In genomic region chr15:67845974-67846373, GRCh38 we compare ENCODE assay signal across 30 cellular contexts. TPM values are rescaled to one million over a fixed set of nuclear protein-coding genes. Genes with fewer than 3 reads are reported as not detected.
"Had no signal": no experiment of that assay in that cellular context is flagged by ENCODE, and none has a peak within 500 bp of the region (broad histone marks: within the 10 kb centered on the region; RNA-seq: fewer than 3 reads in every experiment).

No MANE protein-coding gene starts in this region.

- H3K27ac ChIP-seq: hepatocyte, lower lobe of right lung, ovary, right atrium auricular region, right lobe of liver, suprapubic skin, thoracic aorta, tibial artery, upper lobe of right lung had no signal

- H2AFZ ChIP-seq: hepatocyte had no signal

- H3K36me3 Mint-ChIP-seq: naive thymus-derived CD8-positive, alpha-beta T cell; stimulated activated naive B cell treated with anti-CD40 and anti-IgM and Interleukin-4, amounts not matched to agents 10 μg/mL and 1 μg/mL and 100 μg/mL, for 72 hours had no signal

- H3K9me3 Mint-ChIP-seq: naive thymus-derived CD8-positive, alpha-beta T cell; stimulated activated naive B cell treated with anti-CD40 and anti-IgM and Interleukin-4, amounts not matched to agents 10 μg/mL and 1 μg/mL and 100 μg/mL, for 72 hours; stimulated activated naive CD8-positive, alpha-beta T cell treated with anti-CD3 and anti-CD28 coated beads, Interleukin-15, Interleukin-2, amounts not matched to agents 100 ng/mL and 50 ng/mL, for 24 hours had no signal

- DNase-seq: islet precursor cell; left ventricle myocardium superior; lower lobe of right lung; mammary epithelial cell; mesenchymal stem cell; naive thymus-derived CD8-positive, alpha-beta T cell; nephron progenitor cell; ovary; right lobe of liver; stimulated activated CD4-positive, alpha-beta T cell treated with anti-CD3 and anti-CD28 coated beads, Interleukin-1b, Interleukin-23, amount 100 ng/mL, for 48 hours; stimulated activated CD4-positive, alpha-beta T cell treated with anti-CD3 and anti-CD28 coated beads, Interleukin-4, amount 100 ng/mL, for 1 hour; stimulated activated naive B cell treated with anti-CD40 and anti-IgM and Interleukin-4, amounts not matched to agents 10 μg/mL and 1 μg/mL and 100 μg/mL, for 72 hours; trophoblast cell; upper lobe of right lung had no signal

- H3K4me1 ChIP-seq: right lobe of liver had no signal

- H3K79me2 ChIP-seq: hepatocyte had no signal

- H3K9me3 ChIP-seq: lower lobe of right lung, ovary, right atrium auricular region, right lobe of liver, suprapubic skin, thoracic aorta, upper lobe of right lung had no signal

- H3K4me3 Mint-ChIP-seq: naive thymus-derived CD8-positive, alpha-beta T cell; stimulated activated naive B cell treated with anti-CD40 and anti-IgM and Interleukin-4, amounts not matched to agents 10 μg/mL and 1 μg/mL and 100 μg/mL, for 72 hours; stimulated activated naive CD8-positive, alpha-beta T cell treated with anti-CD3 and anti-CD28 coated beads, Interleukin-15, Interleukin-2, amounts not matched to agents 100 ng/mL and 50 ng/mL, for 24 hours had no signal

- H3K27me3 ChIP-seq: hepatocyte, ovary, right atrium auricular region, right lobe of liver, suprapubic skin, tibial artery, upper lobe of right lung had no signal

- H3K4me2 ChIP-seq: hepatocyte, smooth muscle cell had no signal

- H3K4me3 ChIP-seq: hepatocyte, lower lobe of right lung, ovary, right atrium auricular region, right lobe of liver, smooth muscle cell, suprapubic skin, thoracic aorta, tibial artery, upper lobe of right lung had no signal

- H3K27me3 Mint-ChIP-seq: stimulated activated naive CD8-positive, alpha-beta T cell treated with anti-CD3 and anti-CD28 coated beads, Interleukin-15, Interleukin-2, amounts not matched to agents 100 ng/mL and 50 ng/mL, for 24 hours had no signal

- ATAC-seq: left lobe of liver; left ventricle myocardium superior; lower lobe of right lung; naive thymus-derived CD8-positive, alpha-beta T cell; right lobe of liver; stimulated activated naive B cell treated with anti-CD40 and anti-IgM and Interleukin-4, amounts not matched to agents 10 μg/mL and 1 μg/mL and 100 μg/mL, for 72 hours; upper lobe of right lung had no signal

- H3K27ac Mint-ChIP-seq: naive thymus-derived CD8-positive, alpha-beta T cell; progenitor cell of endocrine pancreas; stimulated activated naive B cell treated with anti-CD40 and anti-IgM and Interleukin-4, amounts not matched to agents 10 μg/mL and 1 μg/mL and 100 μg/mL, for 72 hours; stimulated activated naive CD8-positive, alpha-beta T cell treated with anti-CD3 and anti-CD28 coated beads, Interleukin-15, Interleukin-2, amounts not matched to agents 100 ng/mL and 50 ng/mL, for 24 hours had no signal

- H3K36me3 ChIP-seq: lower lobe of right lung, ovary, right atrium auricular region, right lobe of liver, suprapubic skin, thoracic aorta, tibial artery, upper lobe of right lung had no signal

RNA-seq across cellular contexts. Expression of gene RNU6-1, which starts 6.1 kb away (rescaled TPM):
- total RNA-seq: hepatocyte; kidney epithelial cell; left lobe of liver; left ventricle myocardium superior; lower lobe of right lung; mammary epithelial cell; mucosa of gallbladder; naive thymus-derived CD8-positive, alpha-beta T cell; omental fat pad; ovary; progenitor cell of endocrine pancreas; pulmonary artery endothelial cell; renal cortical epithelial cell; right atrium auricular region; right lobe of liver; skeletal muscle tissue; smooth muscle cell; subcutaneous adipose tissue; suprapubic skin; thoracic aorta; upper lobe of right lung had no signal

RNA-seq across cellular contexts. Expression of gene SKOR1, which starts 20.7 kb away (rescaled TPM):
- total RNA-seq: kidney epithelial cell had no signal
